ENCODE assay signal across 19 cellular contexts in genomic region chr14:71988954-71989353, GRCh38. TPM values are rescaled to one million over a fixed set of nuclear protein-coding genes. Genes with fewer than 3 reads are reported as not detected.
DNase-seq lines count a peak whose midpoint lies in the region; FAIRE-seq and TF ChIP-seq lines count a peak whose summit lies in the region.
"Had no signal": no experiment of that assay in that cellular context is flagged by ENCODE, and none has a peak within 500 bp of the region (broad histone marks: within the 10 kb centered on the region; RNA-seq: fewer than 3 reads in every experiment).

No MANE protein-coding gene starts in this region.

- BruUV-seq in PC-9 (replicated peaks; lab: Mats Ljungman, UMichigan): no TSS peak

- no peak for TF ChIP-seq CTCF in left ventricle myocardium inferior (IDR thresholded peaks at IDR 0.05; ENCODE audit: borderline replicate concordance)
- no peak for TF ChIP-seq CTCF in PC-9 (conservative IDR thresholded peaks at IDR 0.05)

- no peaks in the 10 kb centered on the region for H3K79me2 ChIP-seq in PC-9 (ENCODE audit: low read depth)

- H3K36me3 ChIP-seq in H7 (replicated peaks; ENCODE audit: control insufficient read depth, insufficient read depth, low read length) (no peaks in the 10 kb centered on the region), left ventricle myocardium inferior (no peaks in the 10 kb centered on the region), PC-9 (ENCODE audit: low read depth) (no peaks in the 10 kb centered on the region)
- H3K36me3 ChIP-seq: BLaER1 treated with 17β-estradiol and CSF1 and Interleukin-3, amounts not matched to agents 10 nM and 100 nM had no signal

- in situ Hi-C loops in G401 (cut with HindIII; ENCODE audit: low sequenced_read_pairs): no loop called here

- CTCF ChIA-PET in PC-9 (lab: Charles Lee): no interaction called here

- FAIRE-seq in urothelium cell line (lab: Jason Lieb, UNC): peak; percentile 79
- FAIRE-seq: G401.6, GM18507, H54, HepG2 had no signal

- DNase-seq in G401 (ENCODE audit: low spot score) (peak; percentile 13), H7 (peak; percentile 5), left ventricle myocardium inferior (peak; percentile 40), urothelium cell line (ENCODE audit: low spot score) (no peak), PC-9 (no peak), foreskin melanocyte (no peak)
- DNase-seq: Calu3; CD8-positive, alpha-beta T cell; DND-41; EL; GM23248; HFFc6 had no signal

- intact Hi-C loops in left ventricle myocardium inferior (cut with micrococcal nuclease) (no loop called here), PC-9 (cut with micrococcal nuclease; ENCODE audit: unreplicated experiment) (no loop called here)

- H3K27me3 ChIP-seq in H7 (ENCODE audit: control insufficient read depth, insufficient read depth, low read length) (no peaks in the 10 kb centered on the region), left ventricle myocardium inferior (ENCODE audit: low read depth) (no peaks in the 10 kb centered on the region), PC-9 (ENCODE audit: insufficient read depth, low read depth) (peaks cover 18% of the 10 kb centered on the region; the same call in 1 of the 2 replicates)
- H3K27me3 ChIP-seq: BLaER1 treated with 17β-estradiol and CSF1 and Interleukin-3, amounts not matched to agents 10 nM and 100 nM had no signal

- H3K9me3 ChIP-seq in left ventricle myocardium inferior (replicated peaks) (no peaks in the 10 kb centered on the region), PC-9 (ENCODE audit: insufficient read depth, low read depth) (no peaks in the 10 kb centered on the region)
- H3K9me3 ChIP-seq: BLaER1 treated with 17β-estradiol and CSF1 and Interleukin-3, amounts not matched to agents 10 nM and 100 nM had no signal

- peak overlapping the region; percentile 87 for H3K27ac ChIP-seq in left ventricle myocardium inferior (replicated peaks)
- no peak overlapping the region for H3K27ac ChIP-seq in PC-9
- H3K27ac ChIP-seq: BLaER1 treated with 17β-estradiol and CSF1 and Interleukin-3, amounts not matched to agents 10 nM and 100 nM; GM23248 had no signal

- H4K20me1 ChIP-seq in PC-9 (ENCODE audit: insufficient read depth): no peaks in the 10 kb centered on the region
- H4K20me1 ChIP-seq: BLaER1 treated with 17β-estradiol and CSF1 and Interleukin-3, amounts not matched to agents 10 nM and 100 nM had no signal

- H3K4me1 ChIP-seq in left ventricle myocardium inferior: peaks cover 65% of the 10 kb centered on the region
- no peaks in the 10 kb centered on the region for H3K4me1 ChIP-seq in PC-9 (replicated peaks; ENCODE audit: insufficient read depth)
- H3K4me1 ChIP-seq: BLaER1 treated with 17β-estradiol and CSF1 and Interleukin-3, amounts not matched to agents 10 nM and 100 nM had no signal

- no peaks in the 10 kb centered on the region for H3F3A ChIP-seq in PC-9 (ENCODE audit: insufficient read depth, low read depth)

- no peak overlapping the region for H3K4me3 ChIP-seq in H7 (ENCODE audit: insufficient read depth, low read depth, low read length)
- no peak overlapping the region for H3K4me3 ChIP-seq in left ventricle myocardium inferior
- H3K4me3 ChIP-seq in PC-9: no peak overlapping the region
- H3K4me3 ChIP-seq: BLaER1 treated with 17β-estradiol and CSF1 and Interleukin-3, amounts not matched to agents 10 nM and 100 nM; GM23248 had no signal

- POLR2A ChIA-PET in PC-9 (lab: Charles Lee; ENCODE audit: unreplicated experiment): no interaction called here

- H3K9me2 ChIP-seq in PC-9 (ENCODE audit: insufficient read depth): no peaks in the 10 kb centered on the region; the same call in 1 of the 2 replicates

- H3K4me2 ChIP-seq in PC-9: no peak overlapping the region
- H3K4me2 ChIP-seq: BLaER1 treated with 17β-estradiol and CSF1 and Interleukin-3, amounts not matched to agents 10 nM and 100 nM had no signal

- no peak overlapping the region for H2AFZ ChIP-seq in PC-9
- H2AFZ ChIP-seq: GM23248 had no signal

RNA-seq across cellular contexts. Expression of gene RGS6, which starts 56.7 kb away (rescaled TPM):
- not detected in 2 replicates for total RNA-seq in G401 (2014; rRNA removed; shearing (Covaris generic))
- total RNA-seq in H7 (2014; rRNA removed; shearing (Covaris generic)): 0.87 and 1.4 TPM in 2 replicates
- total RNA-seq in left ventricle myocardium inferior (23.0 TPM), PC-9 (2021) (not detected in 2 replicates)
- total RNA-seq: A172; B cell; Calu3; CD8-positive, alpha-beta T cell; GM23248; HepG2; HFFc6 had no signal

Comparison
In these comparisons a context has a peak if more than half of its experiments do, and no peak if none do; other contexts are left out.
1. DNase-seq: peak in G401 (single experiment), H7 (single experiment) and left ventricle myocardium inferior (single experiment); none in urothelium cell line (single experiment), PC-9 (0 of 2) and foreskin melanocyte (single experiment).
2. RNA of gene RGS6, which starts 56.7 kb away (total RNA-seq): 23.0 TPM in left ventricle myocardium inferior (single experiment); 0.87 to 1.4 TPM in H7, not detected in PC-9 and not detected in G401; every median in the first group is over 10 times any median in the second.